In the genomic region with DNA sequence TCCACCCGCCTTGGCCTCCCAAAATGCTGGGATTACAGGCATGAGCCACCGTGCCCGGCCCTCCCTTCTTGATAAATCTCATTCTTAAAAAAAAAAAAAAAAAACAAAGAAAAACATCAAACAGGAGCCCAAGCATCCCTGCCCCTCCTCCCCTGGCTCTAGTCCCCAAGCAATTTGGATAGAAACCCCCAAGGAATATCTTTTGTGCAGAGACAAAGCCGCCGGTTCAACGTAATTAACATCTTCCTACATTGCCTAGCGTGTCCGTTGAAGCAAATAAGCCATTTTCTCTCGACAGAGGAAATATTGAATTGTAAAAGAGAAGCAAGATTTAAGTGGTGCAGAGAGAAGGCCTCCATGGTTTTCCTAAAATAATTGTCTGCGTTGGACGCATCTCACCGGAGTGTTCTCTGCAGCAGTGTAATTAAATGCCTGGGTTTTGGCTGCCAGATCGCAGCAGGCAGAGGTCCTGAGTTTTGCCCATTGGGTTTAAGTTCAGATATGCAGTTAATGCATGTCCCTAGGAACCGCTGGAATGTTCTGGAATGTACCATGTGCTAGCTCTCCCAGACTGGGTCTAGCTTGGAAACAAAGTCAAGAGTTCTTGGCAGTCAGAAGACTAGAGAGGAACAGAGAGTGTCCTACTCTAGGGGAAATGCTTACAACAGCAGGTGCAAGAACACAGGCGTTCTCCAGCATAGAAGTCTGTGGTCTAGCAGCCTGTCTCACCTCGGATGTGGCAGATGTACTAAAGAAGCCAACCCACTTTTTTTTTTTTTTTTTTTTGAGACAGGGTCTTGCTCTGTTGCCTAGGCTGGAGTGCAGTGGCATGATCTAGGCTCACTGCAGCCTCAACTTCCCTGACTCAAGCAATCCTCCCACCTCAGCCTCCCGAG, we compare ENCODE assay signal across 11 cellular contexts. TPM values are rescaled to one million over a fixed set of nuclear protein-coding genes. Genes with fewer than 3 reads are reported as not detected.
DNase-seq lines count a peak whose midpoint lies in the region; TF ChIP-seq lines count a peak whose summit lies in the region.
"Had no signal": no experiment of that assay in that cellular context is flagged by ENCODE, and none has a peak within 500 bp of the region (broad histone marks: within the 10 kb centered on the region; RNA-seq: fewer than 3 reads in every experiment).

No MANE protein-coding gene starts in this region.

- no peaks in the 10 kb centered on the region for H3K27me3 ChIP-seq in Peyer's patch
- no peaks in the 10 kb centered on the region for H3K27me3 ChIP-seq in dorsolateral prefrontal cortex

- no peak overlapping the region for H3K27ac Mint-ChIP-seq in endothelial cell (ENCODE audit: unreplicated experiment)

- no peak overlapping the region for H3K4me3 Mint-ChIP-seq in endothelial cell (ENCODE audit: unreplicated experiment)

- TF ChIP-seq CTCF in Peyer's patch (IDR thresholded peaks at IDR 0.05) (no peak), dorsolateral prefrontal cortex (IDR thresholded peaks at IDR 0.05 in 54 of 56, conservative IDR thresholded peaks at IDR 0.05 in 2 of 56; ENCODE audit: low read depth in 1 of 56, partially characterized antibody in 56 of 56) (no peak), endothelial cell (IDR thresholded peaks at IDR 0.05; ENCODE audit: unreplicated experiment) (no peak)

- TF ChIP-seq POLR2A in Peyer's patch (IDR thresholded peaks at IDR 0.05) = no peak

- H3K4me1 ChIP-seq in Peyer's patch = peaks cover 0 to 4% (median 0%) of the 10 kb centered on the region in 4 donors

- H3K36me3 ChIP-seq in Peyer's patch = no peaks in the 10 kb centered on the region

- peak; percentile 49 for DNase-seq in activated gamma-delta T cell treated with Interleukin-2 at 50 U/mL for 16 hours
- DNase-seq in activated gamma-delta T cell (lab: John Stamatoyannopoulos, UW) = no peak
- DNase-seq in Peyer's patch = peak in 2 of 3 donors; percentile 46 to 76
- peak in 1 of 10 donors; percentile 41 for DNase-seq in dorsolateral prefrontal cortex
- DNase-seq in superior temporal gyrus (ENCODE audit: extremely low spot score) = peak; percentile 64
- no peak for DNase-seq in HuH-7.5 (ENCODE audit: low spot score)
- no peak for DNase-seq in endothelial cell (ENCODE audit: low spot score)
- DNase-seq in GF-D8 (lab: John Stamatoyannopoulos, UW) = no peak
- DNase-seq: glutamatergic neuron, mammary epithelial cell, NCI-H1694 treated with DMSO at 0.1 percent for 48 hours had no signal

- H3K27ac ChIP-seq in Peyer's patch (peak overlapping the region in 1 of 4 donors; percentile 43), dorsolateral prefrontal cortex (peak overlapping the region in 54 of 59 donors; percentile 3 to 88 (median 65))

- H3K36me3 Mint-ChIP-seq in endothelial cell (ENCODE audit: low read depth, unreplicated experiment) = no peaks in the 10 kb centered on the region

- no peaks in the 10 kb centered on the region for H3K27me3 Mint-ChIP-seq in endothelial cell (ENCODE audit: unreplicated experiment)

- H3K4me3 ChIP-seq in Peyer's patch = no peak overlapping the region
- no peak overlapping the region for H3K4me3 ChIP-seq in dorsolateral prefrontal cortex

- no peaks in the 10 kb centered on the region for H3K9me3 Mint-ChIP-seq in endothelial cell (ENCODE audit: unreplicated experiment)

- H3K4me1 Mint-ChIP-seq in endothelial cell (ENCODE audit: unreplicated experiment) = peaks cover 7% of the 10 kb centered on the region

- H3K9me3 ChIP-seq in Peyer's patch = no peaks in the 10 kb centered on the region

- intact Hi-C loops in dorsolateral prefrontal cortex (cut with DNase I) = no loop called here

RNA-seq across cellular contexts. Expression of a gene that starts 30.9 kb away (rescaled TPM):
- 10 to 100 TPM; 35.7 to 89.1 (median 61.1) TPM for total RNA-seq in Peyer's patch
- 100 to 1,000 TPM; 108 to 307 (median 215) TPM for total RNA-seq in dorsolateral prefrontal cortex
- total RNA-seq in endothelial cell (ENCODE audit: unreplicated experiment) = 69.9 TPM

RNA-seq across cellular contexts. Expression of a gene that starts 38.3 kb away (rescaled TPM):
- total RNA-seq in Peyer's patch (100 to 1,000 TPM; 177 to 258 (median 207) TPM), dorsolateral prefrontal cortex (100 to 1,000 TPM; 172 to 365 (median 275) TPM), endothelial cell (ENCODE audit: unreplicated experiment) (399 TPM)

RNA-seq across cellular contexts. Expression of a gene that starts 47.1 kb away (rescaled TPM):
- total RNA-seq in Peyer's patch (10 to 100 TPM; 39.8 to 87.9 (median 70.8) TPM), dorsolateral prefrontal cortex (10 to 100 TPM; 10.8 to 26.2 (median 17.7) TPM), endothelial cell (ENCODE audit: unreplicated experiment) (45.9 TPM)

Comparison
In these comparisons a context has a peak if more than half of its experiments do, and no peak if none do; other contexts are left out.
1. DNase-seq: peak in activated gamma-delta T cell treated with Interleukin-2 at 50 U/mL for 16 hours (single experiment), Peyer's patch (2 of 3) and superior temporal gyrus (single experiment); none in activated gamma-delta T cell (single experiment), HuH-7.5 (single experiment), endothelial cell (single experiment) and GF-D8 (single experiment).